In the genomic region with DNA sequence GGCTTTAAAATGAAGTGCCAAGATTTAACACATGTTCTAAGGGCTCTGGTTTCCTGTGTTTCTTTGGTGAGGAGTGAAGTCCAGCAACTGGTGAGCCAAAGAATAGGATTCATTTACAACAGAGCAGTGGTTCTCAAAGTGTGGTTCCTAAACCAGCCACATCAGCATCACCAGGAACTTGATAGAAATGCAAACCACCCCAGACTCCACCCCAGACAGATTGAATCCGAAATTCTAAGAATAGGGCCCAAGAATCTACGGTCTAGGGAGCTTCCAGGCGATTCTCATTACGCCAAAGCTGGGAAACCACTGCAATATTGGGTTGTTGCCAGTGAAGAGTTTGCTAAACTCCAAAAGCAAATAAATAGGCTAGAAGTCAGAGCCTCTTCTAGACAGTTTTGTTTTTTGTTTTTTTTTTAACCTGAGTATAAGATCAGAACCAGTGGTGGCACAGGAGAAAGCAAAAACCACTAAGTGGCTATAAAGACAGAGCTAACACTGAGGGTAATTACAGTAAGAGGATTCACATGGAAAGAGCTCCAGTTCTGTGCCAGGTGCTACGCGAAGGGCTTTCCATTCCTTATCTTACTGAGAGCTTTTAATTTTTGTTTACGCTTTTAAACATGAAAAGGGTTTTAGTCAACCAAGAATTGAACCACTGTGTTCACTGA, we compare ENCODE assay signal across 11 cellular contexts. TPM values are rescaled to one million over a fixed set of nuclear protein-coding genes. Genes with fewer than 3 reads are reported as not detected.
DNase-seq lines count a peak whose midpoint lies in the region; ATAC-seq, FAIRE-seq and TF ChIP-seq lines count a peak whose summit lies in the region.
"Had no signal": no experiment of that assay in that cellular context is flagged by ENCODE, and none has a peak within 500 bp of the region (broad histone marks: within the 10 kb centered on the region; RNA-seq: fewer than 3 reads in every experiment).

No MANE protein-coding gene starts in this region.

- no peaks in the 10 kb centered on the region for H3K36me3 ChIP-seq in prostate gland

- ATAC-seq in GM18870 (IDR thresholded peaks at IDR 0.05; ENCODE audit: unreplicated experiment) = no peak
- ATAC-seq in activated naive CD8-positive, alpha-beta T cell treated with anti-CD3 and anti-CD28 coated beads, Interleukin-2, amount 50 U/mL, for 24 hours = no peak

- TF ChIP-seq POLR2A in prostate gland (IDR thresholded peaks at IDR 0.05) = no peak

- H3K27ac Mint-ChIP-seq in activated naive CD8-positive, alpha-beta T cell treated with anti-CD3 and anti-CD28 coated beads, Interleukin-2, amount 50 U/mL, for 24 hours = no peak overlapping the region

- no peak for TF ChIP-seq CTCF in fibroblast of pulmonary artery (IDR thresholded peaks at IDR 0.05; ENCODE audit: low read length, missing control alignments)
- no peak for TF ChIP-seq CTCF in prostate gland (IDR thresholded peaks at IDR 0.05)

- no peaks in the 10 kb centered on the region for H3K36me3 Mint-ChIP-seq in activated naive CD8-positive, alpha-beta T cell treated with anti-CD3 and anti-CD28 coated beads, Interleukin-2, amount 50 U/mL, for 24 hours (ENCODE audit: low read depth)

- 18% methylated on average over 7 of the region's 7 CpGs for WGBS in prostate gland

- no peaks in the 10 kb centered on the region for H3K4me1 Mint-ChIP-seq in activated naive CD8-positive, alpha-beta T cell treated with anti-CD3 and anti-CD28 coated beads, Interleukin-2, amount 50 U/mL, for 24 hours

- H3K4me3 ChIP-seq in fibroblast of pulmonary artery (replicated peaks; ENCODE audit: low read depth, low read length) (no peak overlapping the region), prostate gland (no peak overlapping the region)

- peak; percentile 83 for DNase-seq in DMS153 (lab: John Stamatoyannopoulos, UW)
- DNase-seq in NCI-H748 treated with DMSO at 0.1 percent for 48 hours (lab: John Stamatoyannopoulos, UW) = peak; percentile 29
- DNase-seq in fibroblast of pulmonary artery (ENCODE audit: low read depth) = peak; percentile 96
- peak; percentile 12 for DNase-seq in prostate gland (ENCODE audit: low spot score)
- no peak for DNase-seq in frontal cortex (ENCODE audit: low spot score in 2 of 2)
- DNase-seq in activated CD4-positive, CD25-positive, alpha-beta regulatory T cell treated with anti-CD3 and anti-CD28 coated beads, Interleukin-2, amount 50 U/mL, for 72 hours = no peak
- DNase-seq in activated naive CD8-positive, alpha-beta T cell treated with anti-CD3 and anti-CD28 coated beads, Interleukin-2, amount 50 U/mL, for 24 hours = no peak
- DNase-seq: Caco-2; glutamatergic neuron; stimulated activated CD4-positive, alpha-beta T cell treated with anti-CD3 and anti-CD28 coated beads, Interleukin-2, amount 100 ng/mL, for 48 hours had no signal

- H3K27me3 ChIP-seq in prostate gland (replicated peaks; ENCODE audit: insufficient read depth) = no peaks in the 10 kb centered on the region

- no peaks in the 10 kb centered on the region for H3K9me3 Mint-ChIP-seq in activated naive CD8-positive, alpha-beta T cell treated with anti-CD3 and anti-CD28 coated beads, Interleukin-2, amount 50 U/mL, for 24 hours

- intact Hi-C loops in prostate gland (cut with DNase I) = no loop called here

- peaks cover 6% of the 10 kb centered on the region for H3K4me1 ChIP-seq in prostate gland (replicated peaks)
- H3K4me1 ChIP-seq: Caco-2 had no signal

- no peak overlapping the region for H3K4me3 Mint-ChIP-seq in activated naive CD8-positive, alpha-beta T cell treated with anti-CD3 and anti-CD28 coated beads, Interleukin-2, amount 50 U/mL, for 24 hours

- no peaks in the 10 kb centered on the region for H3K27me3 Mint-ChIP-seq in activated naive CD8-positive, alpha-beta T cell treated with anti-CD3 and anti-CD28 coated beads, Interleukin-2, amount 50 U/mL, for 24 hours

- no peak for FAIRE-seq in frontal cortex (lab: Jason Lieb, UNC)

- H3K9me3 ChIP-seq in prostate gland = no peaks in the 10 kb centered on the region
- H3K9me3 ChIP-seq: Caco-2 had no signal

- peak overlapping the region; percentile 58 to 66 for H3K27ac ChIP-seq in prostate gland

RNA-seq across cellular contexts. Expression of a gene that starts 42.5 kb away (rescaled TPM):
- total RNA-seq in prostate gland = 10 to 100 TPM in 1 of 2 donors, 1 to 10 TPM in 1; 6.5 to 10.6 TPM
- total RNA-seq in frontal cortex = 0.41 TPM
- total RNA-seq: Caco-2 had no signal

RNA-seq across cellular contexts. Expression of a gene that starts 51.9 kb away (rescaled TPM):
- total RNA-seq in prostate gland (1 to 10 TPM in 1 of 2 donors, under 1 TPM in 1; 0.23 to 2.4 TPM), frontal cortex (not detected)
- total RNA-seq: Caco-2 had no signal

Comparison
In these comparisons a context has a peak if more than half of its experiments do, and no peak if none do; other contexts are left out.
1. DNase-seq: peak in DMS153 (single experiment), NCI-H748 treated with DMSO at 0.1 percent for 48 hours (single experiment), fibroblast of pulmonary artery (single experiment) and prostate gland (single experiment); none in frontal cortex (0 of 2), activated CD4-positive, CD25-positive, alpha-beta regulatory T cell treated with anti-CD3 and anti-CD28 coated beads, Interleukin-2, amount 50 U/mL, for 72 hours (single experiment) and activated naive CD8-positive, alpha-beta T cell treated with anti-CD3 and anti-CD28 coated beads, Interleukin-2, amount 50 U/mL, for 24 hours (single experiment).